In genomic region chr1:223142795-223143759, GRCh38 we compare ENCODE assay signal across 7 cellular contexts. TPM values are rescaled to one million over a fixed set of nuclear protein-coding genes. Genes with fewer than 3 reads are reported as not detected.
A peak's percentile ranks its signal among the peaks of the same experiment; 100 is the strongest.
DNase-seq lines count a peak whose midpoint lies in the region; ATAC-seq, FAIRE-seq and TF ChIP-seq lines count a peak whose summit lies in the region.

A gene with protein sequence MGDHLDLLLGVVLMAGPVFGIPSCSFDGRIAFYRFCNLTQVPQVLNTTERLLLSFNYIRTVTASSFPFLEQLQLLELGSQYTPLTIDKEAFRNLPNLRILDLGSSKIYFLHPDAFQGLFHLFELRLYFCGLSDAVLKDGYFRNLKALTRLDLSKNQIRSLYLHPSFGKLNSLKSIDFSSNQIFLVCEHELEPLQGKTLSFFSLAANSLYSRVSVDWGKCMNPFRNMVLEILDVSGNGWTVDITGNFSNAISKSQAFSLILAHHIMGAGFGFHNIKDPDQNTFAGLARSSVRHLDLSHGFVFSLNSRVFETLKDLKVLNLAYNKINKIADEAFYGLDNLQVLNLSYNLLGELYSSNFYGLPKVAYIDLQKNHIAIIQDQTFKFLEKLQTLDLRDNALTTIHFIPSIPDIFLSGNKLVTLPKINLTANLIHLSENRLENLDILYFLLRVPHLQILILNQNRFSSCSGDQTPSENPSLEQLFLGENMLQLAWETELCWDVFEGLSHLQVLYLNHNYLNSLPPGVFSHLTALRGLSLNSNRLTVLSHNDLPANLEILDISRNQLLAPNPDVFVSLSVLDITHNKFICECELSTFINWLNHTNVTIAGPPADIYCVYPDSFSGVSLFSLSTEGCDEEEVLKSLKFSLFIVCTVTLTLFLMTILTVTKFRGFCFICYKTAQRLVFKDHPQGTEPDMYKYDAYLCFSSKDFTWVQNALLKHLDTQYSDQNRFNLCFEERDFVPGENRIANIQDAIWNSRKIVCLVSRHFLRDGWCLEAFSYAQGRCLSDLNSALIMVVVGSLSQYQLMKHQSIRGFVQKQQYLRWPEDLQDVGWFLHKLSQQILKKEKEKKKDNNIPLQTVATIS (minus strand): TSS chr1:223143248. CDS start chr1:223113031, 30,217 bp downstream.

- intact Hi-C loops in body of pancreas (cut with DNase I) = no loop called here

- DNase-seq in NCI-H1930 (lab: John Stamatoyannopoulos, UW) (peak; percentile 81 to 85), UCSD-AML1 (lab: John Stamatoyannopoulos, UW; ENCODE audit: unreplicated experiment) (peak; percentile 93), body of pancreas (peak; percentile 90 to 93 (median 90)), iPS-NIHi11 (ENCODE audit: low spot score) (peak; percentile 90), small intestine (peak; percentile 89)

- ATAC-seq in GM18505 (IDR thresholded peaks at IDR 0.05; ENCODE audit: unreplicated experiment) (peak; percentile 93), HG02943 (IDR thresholded peaks at IDR 0.05; ENCODE audit: low read depth, unreplicated experiment) (peak; percentile 77), body of pancreas (peak; percentile 91)

- H3K27ac ChIP-seq in body of pancreas = peak within 1 kb of the TSS; percentile 48 to 72 (median 70)
- peak within 1 kb of the TSS; percentile 27 to 72 for H3K27ac ChIP-seq in small intestine (ENCODE audit: low read depth in 1 of 2, low read length in 1 of 2)

- no peak for FAIRE-seq in small intestine (lab: Jason Lieb, UNC)

- peaks cover 41% of the 10 kb centered on the region for H3K4me1 ChIP-seq in body of pancreas
- peaks cover 0 to 1% of the 10 kb centered on the region in 2 donors for H3K4me1 ChIP-seq in small intestine (ENCODE audit: control insufficient read depth in 2 of 2, insufficient read depth in 1 of 2, low read depth in 1 of 2, low read length in 1 of 2)

- H3K4me3 ChIP-seq in body of pancreas = peak within 1 kb of the TSS; percentile 15 to 40
- peak within 1 kb of the TSS; percentile 54 to 66 for H3K4me3 ChIP-seq in small intestine (ENCODE audit: low read depth in 1 of 2, low read length in 2 of 2)

- 5 to 10% methylated on average over 11 to 64 of the region's 65 CpGs for WGBS in body of pancreas, 2 donors
- WGBS in small intestine, 3 donors = 5 to 6% (median 6%) methylated on average over 46 to 65 of the region's 65 CpGs

- TF ChIP-seq CTCF in body of pancreas (IDR thresholded peaks at IDR 0.05) = peak; percentile 50 to 73 (median 66)

- H3K9me3 ChIP-seq in body of pancreas = no peaks in the 10 kb centered on the region
- H3K9me3 ChIP-seq in small intestine (ENCODE audit: control insufficient read depth, low read depth) = no peaks in the 10 kb centered on the region

- H3K27me3 ChIP-seq in body of pancreas = no peaks in the 10 kb centered on the region
- no peaks in the 10 kb centered on the region for H3K27me3 ChIP-seq in small intestine (ENCODE audit: control insufficient read depth in 2 of 2, insufficient read depth in 2 of 2, low read length in 2 of 2)

- H3K36me3 ChIP-seq in body of pancreas (replicated peaks in 1 of 2; ENCODE audit: insufficient read depth in 1 of 2, low read depth in 2 of 2) = no peaks in the 10 kb centered on the region
- no peaks in the 10 kb centered on the region for H3K36me3 ChIP-seq in small intestine (ENCODE audit: control insufficient read depth in 2 of 2, insufficient read depth in 2 of 2, low read length in 2 of 2)

- TF ChIP-seq POLR2A in GM18505 (IDR thresholded peaks at IDR 0.05; ENCODE audit: borderline replicate concordance, extremely low read depth, insufficient read depth, insufficient read length) (no peak), body of pancreas (IDR thresholded peaks at IDR 0.05) (peak; percentile 39 to 63 (median 58))

RNA-seq across cellular contexts. Expression of the gene that starts here (rescaled TPM):
- total RNA-seq in body of pancreas = 10 to 100 TPM in 1 of 2 donors, 1 to 10 TPM in 1; 8.2 to 10.1 TPM
- polyA plus RNA-seq in small intestine = 1 to 10 TPM in 1 of 3 donors, not detected in 2; 1.8 TPM

Comparison
In these comparisons a context has a peak if more than half of its experiments do, and no peak if none do; other contexts are left out.
1. Peak in every context shown above with its lines: DNase-seq, ATAC-seq, H3K4me3 ChIP-seq and H3K27ac ChIP-seq.